6 cellular contexts compared by ENCODE assay signal in the genomic region with DNA sequence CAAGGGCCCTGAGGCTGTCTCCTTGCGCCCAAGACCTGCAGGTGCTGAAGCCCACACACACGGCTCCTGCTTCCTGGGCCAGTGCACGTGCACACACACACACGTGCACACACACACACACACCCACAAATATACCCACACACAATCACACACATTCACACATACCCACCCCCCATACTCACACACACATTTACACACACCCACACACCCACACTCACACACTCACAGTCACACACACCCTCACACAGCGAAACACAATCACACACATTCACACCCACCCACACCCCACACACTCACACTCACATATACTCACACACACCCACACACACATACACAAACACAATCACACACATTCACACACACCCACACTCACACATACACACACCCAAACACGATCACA. TPM values are rescaled to one million over a fixed set of nuclear protein-coding genes. Genes with fewer than 3 reads are reported as not detected.
"Had no signal": no experiment of that assay in that cellular context is flagged by ENCODE, and none has a peak within 500 bp of the region (broad histone marks: within the 10 kb centered on the region; RNA-seq: fewer than 3 reads in every experiment).

No MANE protein-coding gene starts in this region.

RNA-seq across cellular contexts. Expression of a gene that starts 6.6 kb away (rescaled TPM):
- total RNA-seq: GM23248, H4, H7, HT-29, IMR-90, K562 had no signal
- polyA plus RNA-seq: GM23248, IMR-90, K562 had no signal

RNA-seq across cellular contexts. Expression of a gene that starts 16.3 kb away (rescaled TPM):
- total RNA-seq: GM23248, H4, IMR-90 had no signal
